ENCODE assay signal across 13 cellular contexts in genomic region chr7:46007194-46007593, GRCh38.
"Had no signal": no experiment of that assay in that cellular context is flagged by ENCODE, and none has a peak within 500 bp of the region (broad histone marks: within the 10 kb centered on the region; RNA-seq: fewer than 3 reads in every experiment).

No MANE protein-coding gene starts in this region.

- H3K4me3 ChIP-seq: hepatocyte, right atrium auricular region, skin epidermis had no signal

- H3K36me3 ChIP-seq: right atrium auricular region had no signal

- H3K27me3 ChIP-seq: hepatocyte, right atrium auricular region had no signal

- H3K36me3 Mint-ChIP-seq: stimulated activated naive B cell treated with anti-CD40 and anti-IgM and Interleukin-4, amounts not matched to agents 10 μg/mL and 1 μg/mL and 100 μg/mL, for 72 hours had no signal

- H3K27ac ChIP-seq: epithelial cell of prostate, hepatocyte had no signal

- H3K27ac Mint-ChIP-seq: nephron progenitor cell; stimulated activated naive B cell treated with anti-CD40 and anti-IgM and Interleukin-4, amounts not matched to agents 10 μg/mL and 1 μg/mL and 100 μg/mL, for 72 hours had no signal

- H3K4me3 Mint-ChIP-seq: nephron progenitor cell; stimulated activated naive B cell treated with anti-CD40 and anti-IgM and Interleukin-4, amounts not matched to agents 10 μg/mL and 1 μg/mL and 100 μg/mL, for 72 hours had no signal

- ATAC-seq: activated CD4-positive, CD25-positive, alpha-beta regulatory T cell treated with anti-CD3 and anti-CD28 coated beads, Interleukin-2, amount 50 U/mL, for 24 hours; stimulated activated naive B cell treated with anti-CD40 and anti-IgM and Interleukin-4, amounts not matched to agents 10 μg/mL and 1 μg/mL and 100 μg/mL, for 72 hours had no signal

- DNase-seq: activated naive CD4-positive, alpha-beta T cell treated with Interleukin-2 at 50 U/mL for 16 hours; aorta; nephron progenitor cell; occipital lobe; stimulated activated CD4-positive, alpha-beta T cell treated with anti-CD3 and anti-CD28 coated beads, Interleukin-15, amount 100 ng/mL, for 24 hours; stimulated activated CD4-positive, alpha-beta T cell treated with anti-CD3 and anti-CD28 coated beads, Interleukin-4, amount 100 ng/mL, for 1 hour; stimulated activated naive B cell treated with anti-CD40 and anti-IgM and Interleukin-4, amounts not matched to agents 10 μg/mL and 1 μg/mL and 100 μg/mL, for 72 hours; trophoblast cell had no signal
